Comparison of ENCODE assay signal across 25 cellular contexts in genomic region chr7:69770613-69771012, GRCh38.
"Had no signal": no experiment of that assay in that cellular context is flagged by ENCODE, and none has a peak within 500 bp of the region (broad histone marks: within the 10 kb centered on the region; RNA-seq: fewer than 3 reads in every experiment).

No MANE protein-coding gene starts in this region.

- H3K27me3 ChIP-seq: dorsolateral prefrontal cortex, hepatocyte, neural progenitor cell, ovary, right atrium auricular region, sigmoid colon, stomach, transverse colon had no signal

- H3K9ac ChIP-seq: neural progenitor cell had no signal

- H2AFZ ChIP-seq: hepatocyte, neural progenitor cell had no signal

- ATAC-seq: left cardiac atrium had no signal

- H3K4me3 Mint-ChIP-seq: natural killer cell treated with Interleukin-12 subunit alpha and Interleukin-12 subunit beta and Interleukin-15 and Interleukin-18, amount 100 ng/mL, for 72 hours; neural progenitor cell had no signal

- H3K4me1 ChIP-seq: neural progenitor cell had no signal

- H3K9me3 Mint-ChIP-seq: natural killer cell treated with Interleukin-12 subunit alpha and Interleukin-12 subunit beta and Interleukin-15 and Interleukin-18, amount 100 ng/mL, for 72 hours; neural progenitor cell had no signal

- DNase-seq: dorsolateral prefrontal cortex; effector CD8-positive, alpha-beta T cell; foreskin melanocyte; head of caudate nucleus; kidney; left cardiac atrium; left ventricle myocardium inferior; mesenchymal stem cell; midbrain; nucleus accumbens; ovary; sigmoid colon; stimulated activated CD4-positive, alpha-beta T cell treated with anti-CD3 and anti-CD28 coated beads, Interleukin-2, amount 100 ng/mL, for 24 hours; stimulated activated CD4-positive, alpha-beta T cell treated with anti-CD3 and anti-CD28 coated beads, Interleukin-4, amount 100 ng/mL, for 4 hours; stimulated activated naive CD4-positive, alpha-beta T cell; stomach; substantia nigra; transverse colon had no signal

- H3K27ac ChIP-seq: dorsolateral prefrontal cortex, hepatocyte, left ventricle myocardium inferior, neural progenitor cell, ovary, right atrium auricular region, sigmoid colon, skin epidermis, stomach, thoracic aorta, transverse colon had no signal

- H3K4me2 ChIP-seq: hepatocyte, neural progenitor cell had no signal

- H3K27me3 Mint-ChIP-seq: natural killer cell treated with Interleukin-12 subunit alpha and Interleukin-12 subunit beta and Interleukin-15 and Interleukin-18, amount 100 ng/mL, for 72 hours had no signal

- H3K9me3 ChIP-seq: left ventricle myocardium inferior, ovary, right atrium auricular region, sigmoid colon, stomach, thoracic aorta, transverse colon had no signal

- H3K36me3 Mint-ChIP-seq: natural killer cell treated with Interleukin-12 subunit alpha and Interleukin-12 subunit beta and Interleukin-15 and Interleukin-18, amount 100 ng/mL, for 72 hours had no signal

- H3K4me3 ChIP-seq: dorsolateral prefrontal cortex, hepatocyte, left ventricle myocardium inferior, lung, neural progenitor cell, ovary, right atrium auricular region, sigmoid colon, skin epidermis, stomach, thoracic aorta, transverse colon had no signal

- H3K36me3 ChIP-seq: left ventricle myocardium inferior, neural progenitor cell, ovary, right atrium auricular region, sigmoid colon, stomach, thoracic aorta, transverse colon had no signal

- H3K27ac Mint-ChIP-seq: natural killer cell treated with Interleukin-12 subunit alpha and Interleukin-12 subunit beta and Interleukin-15 and Interleukin-18, amount 100 ng/mL, for 72 hours; neural progenitor cell had no signal
